ENCODE assay signal across 8 cellular contexts in the genomic region with DNA sequence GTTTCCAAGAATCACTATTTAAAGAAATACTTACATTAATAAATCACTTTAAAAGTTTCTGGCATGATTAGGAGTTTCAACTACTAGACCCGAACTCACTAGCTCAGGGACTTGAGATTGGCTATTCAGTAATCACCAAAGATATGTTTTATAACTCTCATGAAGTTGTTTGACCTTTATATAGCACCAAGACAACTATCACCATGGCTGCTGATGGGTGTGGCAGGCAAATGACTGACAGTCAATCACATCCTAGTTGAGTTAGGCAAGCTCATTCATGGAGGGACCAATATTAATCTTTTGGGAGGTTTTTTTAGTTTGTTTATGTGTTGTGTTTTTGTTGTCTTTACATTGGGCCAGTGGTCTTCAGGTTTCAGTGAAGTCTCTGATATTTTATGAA.
"Had no signal": no experiment of that assay in that cellular context is flagged by ENCODE, and none has a peak within 500 bp of the region (broad histone marks: within the 10 kb centered on the region; RNA-seq: fewer than 3 reads in every experiment).

No MANE protein-coding gene starts in this region.

- FAIRE-seq: HepG2 had no signal

- H3K9me3 ChIP-seq: HAP-1 had no signal

- DNase-seq: GM23248, GOT3, H7, HFFc6 had no signal

- H3K27ac ChIP-seq: GM23248, HL-60 had no signal

- H3K36me3 ChIP-seq: HAP-1 had no signal

- H3K4me3 ChIP-seq: GM23248, HAP-1 had no signal

- H3K4me1 ChIP-seq: HAP-1 had no signal

- H3K9ac ChIP-seq: GM23248 had no signal

- ATAC-seq: HCT116, HepG2 had no signal
